2 cellular contexts compared by ENCODE assay signal in genomic region chr1:78493456-78493855, GRCh38.
TF ChIP-seq lines count a peak whose summit lies in the region.

No MANE protein-coding gene starts in this region.

TF ChIP-seq in SK-N-SH, 30 proteins besides CTCF, POLR2A, EP300 and RAD21 (continued from another document):
- TF ChIP-seq POLR2AphosphoS5 (IDR thresholded peaks at IDR 0.05; ENCODE audit: low read depth, low read length) (no peak), RXRA (IDR thresholded peaks at IDR 0.05; ENCODE audit: borderline replicate concordance, low read depth) (no peak)

TF ChIP-seq in SK-N-SH treated with all-trans-retinoic acid at 6 μM for 48 hours, 23 proteins besides CTCF, POLR2A, EP300 and RAD21:
- TF ChIP-seq PATZ1 (CRISPR knock-in tag; IDR thresholded peaks at IDR 0.05; ENCODE audit: borderline replicate concordance) (no peak), SNAI2 (CRISPR knock-in tag; IDR thresholded peaks at IDR 0.05) (no peak), ARNTL (CRISPR knock-in tag; IDR thresholded peaks at IDR 0.05; ENCODE audit: borderline replicate concordance, low read depth) (no peak), BACH2 (CRISPR knock-in tag; IDR thresholded peaks at IDR 0.05; ENCODE audit: borderline replicate concordance) (no peak), ZC3H10 (CRISPR knock-in tag; IDR thresholded peaks at IDR 0.05) (no peak), OSR1 (CRISPR knock-in tag; IDR thresholded peaks at IDR 0.05) (no peak), ZFP30 (CRISPR knock-in tag; IDR thresholded peaks at IDR 0.05) (no peak), ZNF8 (CRISPR knock-in tag; IDR thresholded peaks at IDR 0.05) (no peak), TSHZ2 (CRISPR knock-in tag; IDR thresholded peaks at IDR 0.05) (no peak), POU6F1 (CRISPR knock-in tag; IDR thresholded peaks at IDR 0.05; ENCODE audit: borderline replicate concordance, low read depth) (no peak), ZNF565 (CRISPR knock-in tag; conservative IDR thresholded peaks at IDR 0.05; ENCODE audit: low read depth) (no peak), CSDC2 (CRISPR knock-in tag; IDR thresholded peaks at IDR 0.05) (no peak), ISL1 (CRISPR knock-in tag; IDR thresholded peaks at IDR 0.05) (no peak), GLIS3 (CRISPR knock-in tag; IDR thresholded peaks at IDR 0.05) (no peak), ZNF70 (CRISPR knock-in tag; IDR thresholded peaks at IDR 0.05) (no peak), ZFP3 (CRISPR knock-in tag; IDR thresholded peaks at IDR 0.05) (no peak), TCF4 (CRISPR knock-in tag; IDR thresholded peaks at IDR 0.05; ENCODE audit: borderline replicate concordance) (no peak)
